ENCODE assay signal across 8 cellular contexts in genomic region chr9:18393340-18394130, GRCh38.
DNase-seq lines count a peak whose midpoint lies in the region; ATAC-seq and TF ChIP-seq lines count a peak whose summit lies in the region.

No MANE protein-coding gene starts in this region.

- H3K79me2 ChIP-seq in parathyroid adenoma = no peaks in the 10 kb centered on the region

- H3K27ac Mint-ChIP-seq in HFFc6 = peak overlapping the region; percentile 96

- TF ChIP-seq POLR2A in esophagus muscularis mucosa (IDR thresholded peaks at IDR 0.05; ENCODE audit: low read depth) = no peak

- intact Hi-C loops in esophagus muscularis mucosa (cut with DNase I) = no loop called here

- no peak overlapping the region for H3K9ac ChIP-seq in parathyroid adenoma

- H3K27ac ChIP-seq in esophagus muscularis mucosa (replicated peaks in 1 of 4) (peak overlapping the region; percentile 66 to 72 (median 70)), parathyroid adenoma (peak overlapping the region; percentile 58)

- no peaks in the 10 kb centered on the region for H3K27me3 Mint-ChIP-seq in HFFc6 (ENCODE audit: insufficient read depth)

- H3K4me1 ChIP-seq in esophagus muscularis mucosa (peaks cover 13 to 36% (median 29%) of the 10 kb centered on the region in 4 donors), parathyroid adenoma (peaks cover 4% of the 10 kb centered on the region)

- DNase-seq in HFFc6 (peak; percentile 94), NCI-H69 (lab: John Stamatoyannopoulos, UW) (peak; percentile 100), esophagus muscularis mucosa (ENCODE audit: extremely low spot score) (no peak)
- no peak for DNase-seq in stimulated activated CD4-positive, alpha-beta T cell treated with anti-CD3 and anti-CD28 coated beads, Interleukin-2, amount 100 ng/mL, for 48 hours

- H3K36me3 Mint-ChIP-seq in HFFc6 (ENCODE audit: low read depth) = no peaks in the 10 kb centered on the region

- WGBS in esophagus muscularis mucosa = 47% methylated on average over 4 of the region's 4 CpGs

- peak overlapping the region; percentile 34 for H2AFZ ChIP-seq in parathyroid adenoma

- peak overlapping the region; percentile 13 for H3K4me2 ChIP-seq in parathyroid adenoma (ENCODE audit: low read length)

- H3K9me3 ChIP-seq in esophagus muscularis mucosa (no peaks in the 10 kb centered on the region), parathyroid adenoma (ENCODE audit: control insufficient read depth, low read length) (no peaks in the 10 kb centered on the region)

- H3K9me3 Mint-ChIP-seq in HFFc6 = no peaks in the 10 kb centered on the region

- H3K4me3 Mint-ChIP-seq in HFFc6 = peak overlapping the region; percentile 41; the same call in 1 of the 2 replicates

- TF ChIP-seq EP300 in esophagus muscularis mucosa (IDR thresholded peaks at IDR 0.05) = no peak

- no peak overlapping the region for H3K4me3 ChIP-seq in esophagus muscularis mucosa
- no peak overlapping the region for H3K4me3 ChIP-seq in parathyroid adenoma (ENCODE audit: low read depth, low read length)

- TF ChIP-seq CTCF in HFFc6 (IDR thresholded peaks at IDR 0.05) (no peak), esophagus muscularis mucosa (IDR thresholded peaks at IDR 0.05) (no peak), parathyroid adenoma (IDR thresholded peaks at IDR 0.05) (no peak)

- H3K27me3 ChIP-seq in esophagus muscularis mucosa = no peaks in the 10 kb centered on the region
- no peaks in the 10 kb centered on the region for H3K27me3 ChIP-seq in parathyroid adenoma (ENCODE audit: control insufficient read depth, insufficient read depth, low read length)

- H3K36me3 ChIP-seq in esophagus muscularis mucosa = no peaks in the 10 kb centered on the region
- H3K36me3 ChIP-seq in parathyroid adenoma (ENCODE audit: control insufficient read depth, insufficient read depth, low read length) = no peaks in the 10 kb centered on the region

- ATAC-seq in HG02798 (IDR thresholded peaks at IDR 0.05; ENCODE audit: poor library complexity, unreplicated experiment) (no peak), HG02678 (IDR thresholded peaks at IDR 0.05; ENCODE audit: unreplicated experiment) (no peak), GM18517 (IDR thresholded peaks at IDR 0.05; ENCODE audit: unreplicated experiment) (no peak)

- peaks cover 23% of the 10 kb centered on the region for H3K4me1 Mint-ChIP-seq in HFFc6 (ENCODE audit: low read depth)

Comparison
In these comparisons a context has a peak if more than half of its experiments do, and no peak if none do; other contexts are left out.
1. DNase-seq: peak in HFFc6 (single experiment) and NCI-H69 (single experiment); none in esophagus muscularis mucosa (single experiment) and stimulated activated CD4-positive, alpha-beta T cell treated with anti-CD3 and anti-CD28 coated beads, Interleukin-2, amount 100 ng/mL, for 48 hours (0 of 2).